1 cellular context compared by ENCODE assay signal in the genomic region with DNA sequence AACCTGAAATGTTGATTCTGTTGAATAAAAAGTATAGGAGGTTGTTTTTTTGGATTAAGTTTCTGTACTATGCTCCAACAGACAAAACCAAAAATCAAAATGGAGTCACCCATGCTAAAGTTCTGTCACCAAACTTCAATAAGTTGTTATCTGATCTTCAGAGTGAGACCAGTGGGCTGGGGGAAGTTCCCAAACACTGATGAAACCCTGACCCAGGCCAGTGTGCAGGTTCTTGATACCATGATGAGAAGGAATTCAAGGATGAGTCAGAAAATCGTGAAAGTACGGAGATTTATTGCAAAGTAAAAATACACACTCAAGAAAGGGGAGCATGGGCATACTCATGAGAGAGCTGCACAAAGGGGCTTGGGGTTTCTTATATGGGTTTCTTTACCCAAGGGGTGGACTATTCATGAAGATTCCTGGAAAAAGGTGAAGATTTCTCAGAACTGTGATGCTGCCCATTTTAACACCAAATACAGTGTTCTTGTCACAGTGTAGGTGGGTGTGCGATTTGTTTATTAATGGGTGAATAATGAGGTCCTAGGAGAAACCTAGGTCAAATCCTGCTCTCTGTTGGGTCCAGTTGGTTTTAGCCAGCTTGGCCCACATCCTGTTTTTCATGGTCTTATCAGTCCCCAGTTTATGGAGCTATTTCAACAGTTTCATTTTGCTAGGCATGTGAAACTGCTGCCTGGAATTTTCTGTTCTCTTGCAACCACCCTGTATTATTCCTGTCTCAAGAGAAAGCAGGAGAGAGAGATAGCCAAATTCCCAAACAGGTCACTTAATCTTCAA.
TF ChIP-seq lines count a peak whose summit lies in the region.

No MANE protein-coding gene starts in this region.

TF ChIP-seq in K562, 482 proteins besides CTCF, POLR2A, EP300 and RAD21 (continued from another document and continues in another):
- TF ChIP-seq XRCC3 (IDR thresholded peaks at IDR 0.05): no peak
- no peak for TF ChIP-seq ZNF263 (CRISPR knock-in tag; IDR thresholded peaks at IDR 0.05; ENCODE audit: borderline replicate concordance)
- 0 out of 2 replicates have a peak, but pooled peaks have one; percentile 4 for TF ChIP-seq NFE2 (IDR thresholded peaks at IDR 0.05; ENCODE audit: low read depth)
- no peak for TF ChIP-seq FOXM1 (IDR thresholded peaks at IDR 0.05; ENCODE audit: low read depth)
- no peak for TF ChIP-seq FOXM1 (CRISPR knock-in tag; IDR thresholded peaks at IDR 0.05; ENCODE audit: low read depth)
- no peak for TF ChIP-seq HNRNPLL (IDR thresholded peaks at IDR 0.05; ENCODE audit: low read depth, low read length, poor library complexity, severe bottlenecking)
- TF ChIP-seq SUPT5H (IDR thresholded peaks at IDR 0.05): no peak
- TF ChIP-seq MCM3 (IDR thresholded peaks at IDR 0.05): no peak
- TF ChIP-seq ZBTB17 (CRISPR knock-in tag; IDR thresholded peaks at IDR 0.05): peak; percentile 96
- no peak for TF ChIP-seq CEBPG (CRISPR knock-in tag; IDR thresholded peaks at IDR 0.05)
- TF ChIP-seq CEBPG (tag; conservative IDR thresholded peaks at IDR 0.05 in 1 of 2, IDR thresholded peaks at IDR 0.05 in 1 of 2): peak; percentile 59 to 65; a peak in 3 of 4 replicates
- no peak for TF ChIP-seq HCFC1 (IDR thresholded peaks at IDR 0.05; ENCODE audit: low read depth, low read length)
- no peak for TF ChIP-seq ZBTB1 (CRISPR knock-in tag; IDR thresholded peaks at IDR 0.05; ENCODE audit: borderline replicate concordance, low read depth)
- TF ChIP-seq ZNF668 (CRISPR knock-in tag; IDR thresholded peaks at IDR 0.05): peak; percentile 94
- TF ChIP-seq, protein P1, sequence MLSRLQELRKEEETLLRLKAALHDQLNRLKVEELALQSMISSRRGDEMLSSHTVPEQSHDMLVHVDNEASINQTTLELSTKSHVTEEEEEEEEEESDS (CRISPR knock-in tag; IDR thresholded peaks at IDR 0.05): no peak
- TF ChIP-seq EP400 (IDR thresholded peaks at IDR 0.05): no peak
- TF ChIP-seq, protein P2, sequence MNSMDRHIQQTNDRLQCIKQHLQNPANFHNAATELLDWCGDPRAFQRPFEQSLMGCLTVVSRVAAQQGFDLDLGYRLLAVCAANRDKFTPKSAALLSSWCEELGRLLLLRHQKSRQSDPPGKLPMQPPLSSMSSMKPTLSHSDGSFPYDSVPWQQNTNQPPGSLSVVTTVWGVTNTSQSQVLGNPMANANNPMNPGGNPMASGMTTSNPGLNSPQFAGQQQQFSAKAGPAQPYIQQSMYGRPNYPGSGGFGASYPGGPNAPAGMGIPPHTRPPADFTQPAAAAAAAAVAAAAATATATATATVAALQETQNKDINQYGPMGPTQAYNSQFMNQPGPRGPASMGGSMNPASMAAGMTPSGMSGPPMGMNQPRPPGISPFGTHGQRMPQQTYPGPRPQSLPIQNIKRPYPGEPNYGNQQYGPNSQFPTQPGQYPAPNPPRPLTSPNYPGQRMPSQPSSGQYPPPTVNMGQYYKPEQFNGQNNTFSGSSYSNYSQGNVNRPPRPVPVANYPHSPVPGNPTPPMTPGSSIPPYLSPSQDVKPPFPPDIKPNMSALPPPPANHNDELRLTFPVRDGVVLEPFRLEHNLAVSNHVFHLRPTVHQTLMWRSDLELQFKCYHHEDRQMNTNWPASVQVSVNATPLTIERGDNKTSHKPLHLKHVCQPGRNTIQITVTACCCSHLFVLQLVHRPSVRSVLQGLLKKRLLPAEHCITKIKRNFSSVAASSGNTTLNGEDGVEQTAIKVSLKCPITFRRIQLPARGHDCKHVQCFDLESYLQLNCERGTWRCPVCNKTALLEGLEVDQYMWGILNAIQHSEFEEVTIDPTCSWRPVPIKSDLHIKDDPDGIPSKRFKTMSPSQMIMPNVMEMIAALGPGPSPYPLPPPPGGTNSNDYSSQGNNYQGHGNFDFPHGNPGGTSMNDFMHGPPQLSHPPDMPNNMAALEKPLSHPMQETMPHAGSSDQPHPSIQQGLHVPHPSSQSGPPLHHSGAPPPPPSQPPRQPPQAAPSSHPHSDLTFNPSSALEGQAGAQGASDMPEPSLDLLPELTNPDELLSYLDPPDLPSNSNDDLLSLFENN (IDR thresholded peaks at IDR 0.05; ENCODE audit: low read depth in 2 of 2, low read length in 2 of 2): no peak
- TF ChIP-seq, protein P3, sequence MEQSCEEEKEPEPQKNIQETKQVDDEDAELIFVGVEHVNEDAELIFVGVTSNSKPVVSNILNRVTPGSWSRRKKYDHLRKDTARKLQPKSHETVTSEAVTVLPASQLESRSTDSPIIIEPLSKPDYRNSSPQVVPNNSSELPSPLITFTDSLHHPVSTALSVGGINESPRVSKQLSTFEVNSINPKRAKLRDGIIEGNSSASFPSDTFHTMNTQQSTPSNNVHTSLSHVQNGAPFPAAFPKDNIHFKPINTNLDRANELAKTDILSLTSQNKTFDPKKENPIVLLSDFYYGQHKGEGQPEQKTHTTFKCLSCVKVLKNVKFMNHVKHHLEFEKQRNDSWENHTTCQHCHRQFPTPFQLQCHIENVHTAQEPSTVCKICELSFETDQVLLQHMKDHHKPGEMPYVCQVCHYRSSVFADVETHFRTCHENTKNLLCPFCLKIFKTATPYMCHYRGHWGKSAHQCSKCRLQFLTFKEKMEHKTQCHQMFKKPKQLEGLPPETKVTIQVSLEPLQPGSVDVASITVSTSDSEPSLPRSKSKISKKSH (CRISPR knock-in tag; IDR thresholded peaks at IDR 0.05): peak; percentile 83; the same call in 1 of the 2 replicates
- TF ChIP-seq, protein P4, sequence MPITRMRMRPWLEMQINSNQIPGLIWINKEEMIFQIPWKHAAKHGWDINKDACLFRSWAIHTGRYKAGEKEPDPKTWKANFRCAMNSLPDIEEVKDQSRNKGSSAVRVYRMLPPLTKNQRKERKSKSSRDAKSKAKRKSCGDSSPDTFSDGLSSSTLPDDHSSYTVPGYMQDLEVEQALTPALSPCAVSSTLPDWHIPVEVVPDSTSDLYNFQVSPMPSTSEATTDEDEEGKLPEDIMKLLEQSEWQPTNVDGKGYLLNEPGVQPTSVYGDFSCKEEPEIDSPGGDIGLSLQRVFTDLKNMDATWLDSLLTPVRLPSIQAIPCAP (CRISPR knock-in tag; IDR thresholded peaks at IDR 0.05; ENCODE audit: borderline replicate concordance): no peak
- no peak for TF ChIP-seq CCAR2 (IDR thresholded peaks at IDR 0.05; ENCODE audit: low read depth, low read length)
- TF ChIP-seq, protein P5, sequence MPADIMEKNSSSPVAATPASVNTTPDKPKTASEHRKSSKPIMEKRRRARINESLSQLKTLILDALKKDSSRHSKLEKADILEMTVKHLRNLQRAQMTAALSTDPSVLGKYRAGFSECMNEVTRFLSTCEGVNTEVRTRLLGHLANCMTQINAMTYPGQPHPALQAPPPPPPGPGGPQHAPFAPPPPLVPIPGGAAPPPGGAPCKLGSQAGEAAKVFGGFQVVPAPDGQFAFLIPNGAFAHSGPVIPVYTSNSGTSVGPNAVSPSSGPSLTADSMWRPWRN (IDR thresholded peaks at IDR 0.05; ENCODE audit: low read depth): no peak
- TF ChIP-seq GATA2 (CRISPR knock-in tag; IDR thresholded peaks at IDR 0.05): no peak
- TF ChIP-seq HDAC2 (IDR thresholded peaks at IDR 0.05): no peak
- peak; percentile 85 for TF ChIP-seq ZKSCAN3 (CRISPR knock-in tag; IDR thresholded peaks at IDR 0.05)
- no peak for TF ChIP-seq ZNF780A (CRISPR knock-in tag; IDR thresholded peaks at IDR 0.05)
- TF ChIP-seq U2AF1 (optimal IDR thresholded peaks at IDR 0.05; ENCODE audit: low read depth, low read length): no peak
- no peak for TF ChIP-seq MTA3 (IDR thresholded peaks at IDR 0.05; ENCODE audit: borderline replicate concordance)
- TF ChIP-seq ESRRA (IDR thresholded peaks at IDR 0.05; ENCODE audit: borderline replicate concordance, low read depth): no peak
- no peak for TF ChIP-seq RUNX1 (IDR thresholded peaks at IDR 0.05; ENCODE audit: low read depth)
- peak; percentile 97 for TF ChIP-seq ZNF76 (CRISPR knock-in tag; IDR thresholded peaks at IDR 0.05; ENCODE audit: borderline replicate concordance)
- TF ChIP-seq HDAC6 (IDR thresholded peaks at IDR 0.05; ENCODE audit: low read depth, low read length): no peak
- TF ChIP-seq, protein P6, sequence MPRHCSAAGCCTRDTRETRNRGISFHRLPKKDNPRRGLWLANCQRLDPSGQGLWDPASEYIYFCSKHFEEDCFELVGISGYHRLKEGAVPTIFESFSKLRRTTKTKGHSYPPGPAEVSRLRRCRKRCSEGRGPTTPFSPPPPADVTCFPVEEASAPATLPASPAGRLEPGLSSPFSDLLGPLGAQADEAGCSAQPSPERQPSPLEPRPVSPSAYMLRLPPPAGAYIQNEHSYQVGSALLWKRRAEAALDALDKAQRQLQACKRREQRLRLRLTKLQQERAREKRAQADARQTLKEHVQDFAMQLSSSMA (CRISPR knock-in tag; IDR thresholded peaks at IDR 0.05): no peak
- TF ChIP-seq, protein P7, sequence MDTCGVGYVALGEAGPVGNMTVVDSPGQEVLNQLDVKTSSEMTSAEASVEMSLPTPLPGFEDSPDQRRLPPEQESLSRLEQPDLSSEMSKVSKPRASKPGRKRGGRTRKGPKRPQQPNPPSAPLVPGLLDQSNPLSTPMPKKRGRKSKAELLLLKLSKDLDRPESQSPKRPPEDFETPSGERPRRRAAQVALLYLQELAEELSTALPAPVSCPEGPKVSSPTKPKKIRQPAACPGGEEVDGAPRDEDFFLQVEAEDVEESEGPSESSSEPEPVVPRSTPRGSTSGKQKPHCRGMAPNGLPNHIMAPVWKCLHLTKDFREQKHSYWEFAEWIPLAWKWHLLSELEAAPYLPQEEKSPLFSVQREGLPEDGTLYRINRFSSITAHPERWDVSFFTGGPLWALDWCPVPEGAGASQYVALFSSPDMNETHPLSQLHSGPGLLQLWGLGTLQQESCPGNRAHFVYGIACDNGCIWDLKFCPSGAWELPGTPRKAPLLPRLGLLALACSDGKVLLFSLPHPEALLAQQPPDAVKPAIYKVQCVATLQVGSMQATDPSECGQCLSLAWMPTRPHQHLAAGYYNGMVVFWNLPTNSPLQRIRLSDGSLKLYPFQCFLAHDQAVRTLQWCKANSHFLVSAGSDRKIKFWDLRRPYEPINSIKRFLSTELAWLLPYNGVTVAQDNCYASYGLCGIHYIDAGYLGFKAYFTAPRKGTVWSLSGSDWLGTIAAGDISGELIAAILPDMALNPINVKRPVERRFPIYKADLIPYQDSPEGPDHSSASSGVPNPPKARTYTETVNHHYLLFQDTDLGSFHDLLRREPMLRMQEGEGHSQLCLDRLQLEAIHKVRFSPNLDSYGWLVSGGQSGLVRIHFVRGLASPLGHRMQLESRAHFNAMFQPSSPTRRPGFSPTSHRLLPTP (IDR thresholded peaks at IDR 0.05; ENCODE audit: borderline replicate concordance, extremely low read depth, insufficient read length): no peak
- peak; percentile 80; the same call in 1 of the 2 replicates for TF ChIP-seq ZNF347 (CRISPR knock-in tag; IDR thresholded peaks at IDR 0.05; ENCODE audit: low read depth)
- no peak for TF ChIP-seq NCOA4 (IDR thresholded peaks at IDR 0.05; ENCODE audit: partially characterized antibody)
- no peak for TF ChIP-seq NFYB (IDR thresholded peaks at IDR 0.05; ENCODE audit: extremely low read depth, insufficient read length)
- no peak for TF ChIP-seq CCNT2 (IDR thresholded peaks at IDR 0.05; ENCODE audit: borderline replicate concordance, extremely low read depth, insufficient read length, low read depth, low read length)
- TF ChIP-seq RBM14 (IDR thresholded peaks at IDR 0.05; ENCODE audit: borderline replicate concordance, insufficient read depth, low read depth, low read length): no peak
- TF ChIP-seq, protein P8, sequence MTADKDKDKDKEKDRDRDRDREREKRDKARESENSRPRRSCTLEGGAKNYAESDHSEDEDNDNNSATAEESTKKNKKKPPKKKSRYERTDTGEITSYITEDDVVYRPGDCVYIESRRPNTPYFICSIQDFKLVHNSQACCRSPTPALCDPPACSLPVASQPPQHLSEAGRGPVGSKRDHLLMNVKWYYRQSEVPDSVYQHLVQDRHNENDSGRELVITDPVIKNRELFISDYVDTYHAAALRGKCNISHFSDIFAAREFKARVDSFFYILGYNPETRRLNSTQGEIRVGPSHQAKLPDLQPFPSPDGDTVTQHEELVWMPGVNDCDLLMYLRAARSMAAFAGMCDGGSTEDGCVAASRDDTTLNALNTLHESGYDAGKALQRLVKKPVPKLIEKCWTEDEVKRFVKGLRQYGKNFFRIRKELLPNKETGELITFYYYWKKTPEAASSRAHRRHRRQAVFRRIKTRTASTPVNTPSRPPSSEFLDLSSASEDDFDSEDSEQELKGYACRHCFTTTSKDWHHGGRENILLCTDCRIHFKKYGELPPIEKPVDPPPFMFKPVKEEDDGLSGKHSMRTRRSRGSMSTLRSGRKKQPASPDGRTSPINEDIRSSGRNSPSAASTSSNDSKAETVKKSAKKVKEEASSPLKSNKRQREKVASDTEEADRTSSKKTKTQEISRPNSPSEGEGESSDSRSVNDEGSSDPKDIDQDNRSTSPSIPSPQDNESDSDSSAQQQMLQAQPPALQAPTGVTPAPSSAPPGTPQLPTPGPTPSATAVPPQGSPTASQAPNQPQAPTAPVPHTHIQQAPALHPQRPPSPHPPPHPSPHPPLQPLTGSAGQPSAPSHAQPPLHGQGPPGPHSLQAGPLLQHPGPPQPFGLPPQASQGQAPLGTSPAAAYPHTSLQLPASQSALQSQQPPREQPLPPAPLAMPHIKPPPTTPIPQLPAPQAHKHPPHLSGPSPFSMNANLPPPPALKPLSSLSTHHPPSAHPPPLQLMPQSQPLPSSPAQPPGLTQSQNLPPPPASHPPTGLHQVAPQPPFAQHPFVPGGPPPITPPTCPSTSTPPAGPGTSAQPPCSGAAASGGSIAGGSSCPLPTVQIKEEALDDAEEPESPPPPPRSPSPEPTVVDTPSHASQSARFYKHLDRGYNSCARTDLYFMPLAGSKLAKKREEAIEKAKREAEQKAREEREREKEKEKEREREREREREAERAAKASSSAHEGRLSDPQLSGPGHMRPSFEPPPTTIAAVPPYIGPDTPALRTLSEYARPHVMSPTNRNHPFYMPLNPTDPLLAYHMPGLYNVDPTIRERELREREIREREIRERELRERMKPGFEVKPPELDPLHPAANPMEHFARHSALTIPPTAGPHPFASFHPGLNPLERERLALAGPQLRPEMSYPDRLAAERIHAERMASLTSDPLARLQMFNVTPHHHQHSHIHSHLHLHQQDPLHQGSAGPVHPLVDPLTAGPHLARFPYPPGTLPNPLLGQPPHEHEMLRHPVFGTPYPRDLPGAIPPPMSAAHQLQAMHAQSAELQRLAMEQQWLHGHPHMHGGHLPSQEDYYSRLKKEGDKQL (CRISPR knock-in tag; IDR thresholded peaks at IDR 0.05; ENCODE audit: borderline replicate concordance): no peak
- TF ChIP-seq, protein P9, sequence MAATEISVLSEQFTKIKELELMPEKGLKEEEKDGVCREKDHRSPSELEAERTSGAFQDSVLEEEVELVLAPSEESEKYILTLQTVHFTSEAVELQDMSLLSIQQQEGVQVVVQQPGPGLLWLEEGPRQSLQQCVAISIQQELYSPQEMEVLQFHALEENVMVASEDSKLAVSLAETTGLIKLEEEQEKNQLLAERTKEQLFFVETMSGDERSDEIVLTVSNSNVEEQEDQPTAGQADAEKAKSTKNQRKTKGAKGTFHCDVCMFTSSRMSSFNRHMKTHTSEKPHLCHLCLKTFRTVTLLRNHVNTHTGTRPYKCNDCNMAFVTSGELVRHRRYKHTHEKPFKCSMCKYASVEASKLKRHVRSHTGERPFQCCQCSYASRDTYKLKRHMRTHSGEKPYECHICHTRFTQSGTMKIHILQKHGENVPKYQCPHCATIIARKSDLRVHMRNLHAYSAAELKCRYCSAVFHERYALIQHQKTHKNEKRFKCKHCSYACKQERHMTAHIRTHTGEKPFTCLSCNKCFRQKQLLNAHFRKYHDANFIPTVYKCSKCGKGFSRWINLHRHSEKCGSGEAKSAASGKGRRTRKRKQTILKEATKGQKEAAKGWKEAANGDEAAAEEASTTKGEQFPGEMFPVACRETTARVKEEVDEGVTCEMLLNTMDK (IDR thresholded peaks at IDR 0.05; ENCODE audit: borderline replicate concordance, insufficient read depth, low read depth, low read length, poor library complexity, severe bottlenecking): no peak
- TF ChIP-seq NCOA6 (IDR thresholded peaks at IDR 0.05): no peak
- TF ChIP-seq RHOXF2B (CRISPR knock-in tag; conservative IDR thresholded peaks at IDR 0.05): peak; percentile 86; the same call in 1 of the 2 replicates
- TF ChIP-seq RBM25 (IDR thresholded peaks at IDR 0.05; ENCODE audit: low read depth, low read length, severe bottlenecking): no peak
- peak; percentile 93 for TF ChIP-seq HIVEP1 (CRISPR knock-in tag; IDR thresholded peaks at IDR 0.05)
- no peak for TF ChIP-seq ZSCAN29 (IDR thresholded peaks at IDR 0.05)
